In genomic region chr7:55557666-55558188, GRCh38 we compare ENCODE assay signal across 8 cellular contexts. TPM values are rescaled to one million over a fixed set of nuclear protein-coding genes. Genes with fewer than 3 reads are reported as not detected.
DNase-seq lines count a peak whose midpoint lies in the region; ATAC-seq, FAIRE-seq and TF ChIP-seq lines count a peak whose summit lies in the region.

No MANE protein-coding gene starts in this region.

- H3K9me3 Mint-ChIP-seq in central memory CD8-positive, alpha-beta T cell = no peaks in the 10 kb centered on the region
- no peaks in the 10 kb centered on the region for H3K9me3 Mint-ChIP-seq in Caco-2 (ENCODE audit: unreplicated experiment)

- peaks cover 95% of the 10 kb centered on the region for H3K4me1 Mint-ChIP-seq in central memory CD8-positive, alpha-beta T cell
- H3K4me1 Mint-ChIP-seq in Caco-2 (ENCODE audit: low read depth, unreplicated experiment) = no peaks in the 10 kb centered on the region

- ATAC-seq in HG03432 (IDR thresholded peaks at IDR 0.05; ENCODE audit: unreplicated experiment) = peak; percentile 87
- ATAC-seq in central memory CD8-positive, alpha-beta T cell (replicated peaks; ENCODE audit: extremely low read depth, poor library complexity, severe bottlenecking) = peak; percentile 64

- peak overlapping the region; percentile 42 for H3K4me3 Mint-ChIP-seq in central memory CD8-positive, alpha-beta T cell
- H3K4me3 Mint-ChIP-seq in Caco-2 (ENCODE audit: unreplicated experiment) = no peak overlapping the region

- POLR2A ChIA-PET in Caco-2 (lab: Charles Lee) = no interaction called here

- no peak overlapping the region for H3K27ac Mint-ChIP-seq in central memory CD8-positive, alpha-beta T cell (ENCODE audit: low read depth)
- no peak overlapping the region for H3K27ac Mint-ChIP-seq in Caco-2 (ENCODE audit: unreplicated experiment)

- peak; percentile 75 for DNase-seq in GM13976 (ENCODE audit: low spot score)
- peak; percentile 71 for DNase-seq in GM20000 (ENCODE audit: low spot score)
- no peak for DNase-seq in central memory CD8-positive, alpha-beta T cell (ENCODE audit: low spot score in 2 of 2)
- DNase-seq in D341Med (ENCODE audit: low spot score) = no peak
- DNase-seq in Caco-2 = no peak
- DNase-seq in NCI-H748 treated with DMSO at 0.1 percent for 48 hours (lab: John Stamatoyannopoulos, UW) = no peak
- DNase-seq in HTR-8/SVneo (ENCODE audit: insufficient read length, low spot score) = no peak

- FAIRE-seq in HTR-8/SVneo (lab: Jason Lieb, UNC) = no peak

- in situ Hi-C loops in GM13976 (cut with MboI; ENCODE audit: low sequenced_read_pairs, unreplicated experiment) = no loop called here

- TF ChIP-seq CTCF in GM13976 (IDR thresholded peaks at IDR 0.05; ENCODE audit: borderline replicate concordance, control extremely low read depth, extremely low read depth, insufficient read depth, missing control alignments) = no peak
- TF ChIP-seq CTCF in GM20000 (IDR thresholded peaks at IDR 0.05; ENCODE audit: extremely low read depth, missing control alignments) = no peak
- no peak for TF ChIP-seq CTCF in Caco-2 (IDR thresholded peaks at IDR 0.05; ENCODE audit: insufficient read depth in 1 of 2, low read depth in 1 of 2, low read length in 1 of 2, severe bottlenecking in 1 of 2, unreplicated experiment in 1 of 2)

- H3K27me3 Mint-ChIP-seq in central memory CD8-positive, alpha-beta T cell = no peaks in the 10 kb centered on the region
- no peaks in the 10 kb centered on the region for H3K27me3 Mint-ChIP-seq in Caco-2 (ENCODE audit: insufficient read depth, unreplicated experiment)

- CTCF ChIA-PET in Caco-2 (lab: Charles Lee) = no interaction called here

- H3K36me3 ChIP-seq in Caco-2 (ENCODE audit: control insufficient read depth, insufficient read depth, low read length) = no peaks in the 10 kb centered on the region; the same call in 1 of the 2 replicates

- intact Hi-C loops in Caco-2 (cut with micrococcal nuclease; ENCODE audit: unreplicated experiment) = no loop called here

- H3K27me3 ChIP-seq in Caco-2 (replicated peaks; ENCODE audit: control insufficient read depth, insufficient read depth, low read length) = no peaks in the 10 kb centered on the region

- no peaks in the 10 kb centered on the region for H3K4me1 ChIP-seq in Caco-2

- H3K9me3 ChIP-seq in Caco-2 = no peaks in the 10 kb centered on the region

- no TSS peak for BruUV-seq in Caco-2 (replicated peaks; lab: Mats Ljungman, UMichigan)

- H3K4me3 ChIP-seq in Caco-2 (ENCODE audit: low read depth, low read length) = no peak overlapping the region

- H3K36me3 Mint-ChIP-seq in central memory CD8-positive, alpha-beta T cell (ENCODE audit: insufficient read depth) = peaks cover 23% of the 10 kb centered on the region
- H3K36me3 Mint-ChIP-seq in Caco-2 (ENCODE audit: insufficient read depth, unreplicated experiment) = peaks cover 10% of the 10 kb centered on the region

RNA-seq across cellular contexts. Expression of gene VOPP1, which starts 14.6 kb away (rescaled TPM):
- total RNA-seq in Caco-2 (2022) = 43.6 and 46.8 TPM in 2 replicates

Comparison
In these comparisons a context has a peak if more than half of its experiments do, and no peak if none do; other contexts are left out.
1. DNase-seq: peak in GM13976 (single experiment) and GM20000 (single experiment); none in central memory CD8-positive, alpha-beta T cell (0 of 2), D341Med (single experiment), Caco-2 (0 of 2), NCI-H748 treated with DMSO at 0.1 percent for 48 hours (single experiment) and HTR-8/SVneo (single experiment).